ENCODE assay signal across 1 cellular context in genomic region chr12:29226621-29227020, GRCh38.
TF ChIP-seq lines count a peak whose summit lies in the region.

No MANE protein-coding gene starts in this region.

TF ChIP-seq in GM23338, 12 proteins besides CTCF, POLR2A, EP300 and RAD21 (continued from another document):
- no peak for TF ChIP-seq EZH2 (IDR thresholded peaks at IDR 0.05; ENCODE audit: low read depth, unreplicated experiment)
- TF ChIP-seq ZNF331 (CRISPR knock-in tag; IDR thresholded peaks at IDR 0.05; ENCODE audit: low read depth): no peak
- TF ChIP-seq POLR2AphosphoS5 (IDR thresholded peaks at IDR 0.05; ENCODE audit: low read depth): no peak
- TF ChIP-seq ZNF114 (CRISPR knock-in tag; IDR thresholded peaks at IDR 0.05): no peak
- TF ChIP-seq EZH2phosphoT487 (IDR thresholded peaks at IDR 0.05; ENCODE audit: unreplicated experiment): no peak
